ENCODE assay signal across 11 cellular contexts in genomic region chr12:31267966-31268365, GRCh38. TPM values are rescaled to one million over a fixed set of nuclear protein-coding genes. Genes with fewer than 3 reads are reported as not detected.
DNase-seq lines count a peak whose midpoint lies in the region; ATAC-seq and TF ChIP-seq lines count a peak whose summit lies in the region.
"Had no signal": no experiment of that assay in that cellular context is flagged by ENCODE, and none has a peak within 500 bp of the region (broad histone marks: within the 10 kb centered on the region; RNA-seq: fewer than 3 reads in every experiment).

No MANE protein-coding gene starts in this region.

- no peak overlapping the region for H3K4me3 ChIP-seq in MG63
- H3K4me3 ChIP-seq in CD8-positive, alpha-beta T cell (ENCODE audit: low read depth, low read length), result no peak overlapping the region
- H3K4me3 ChIP-seq: GM23338 had no signal

- no peak for ATAC-seq in CD8-positive, alpha-beta T cell
- no peak for ATAC-seq in GM18909 (IDR thresholded peaks at IDR 0.05; ENCODE audit: poor library complexity, unreplicated experiment)
- ATAC-seq: GM23338 had no signal

- CTCF ChIA-PET in CD8-positive, alpha-beta T cell (lab: Charles Lee), result no interaction called here

- H3K36me3 Mint-ChIP-seq in CD8-positive, alpha-beta T cell, result peaks cover 2% of the 10 kb centered on the region

- H3K4me3 Mint-ChIP-seq in CD8-positive, alpha-beta T cell, result no peak overlapping the region
- H3K4me3 Mint-ChIP-seq: GM23338 had no signal

- H3K9me3 Mint-ChIP-seq in CD8-positive, alpha-beta T cell, result no peaks in the 10 kb centered on the region
- H3K9me3 Mint-ChIP-seq: GM23338 had no signal

- no peak for TF ChIP-seq CTCF in CD8-positive, alpha-beta T cell (IDR thresholded peaks at IDR 0.05)

- DNase-seq in EH (ENCODE audit: low read depth) (peak; percentile 5), MG63 (peak; percentile 9), fibroblast of peridontal ligament (ENCODE audit: extremely low read depth) (peak; percentile 4), renal cortical epithelial cell (ENCODE audit: low read depth) (peak; percentile 22), AG08395 (ENCODE audit: low spot score) (no peak)
- DNase-seq in CD8-positive, alpha-beta T cell, result no peak
- DNase-seq: DMS53, H7, IMR-90 had no signal

- no peak overlapping the region for H3K27ac ChIP-seq in CD8-positive, alpha-beta T cell (ENCODE audit: low read depth, low read length)

- no peaks in the 10 kb centered on the region for H3K9me3 ChIP-seq in MG63
- no peaks in the 10 kb centered on the region for H3K9me3 ChIP-seq in CD8-positive, alpha-beta T cell (ENCODE audit: low read length)

- intact Hi-C loops in CD8-positive, alpha-beta T cell (cut with DNase I, micrococcal nuclease), result loop anchor here in 1 of 2 experiments (5.0 kb wide), 1 partner anchor 166 kb away; no protein-coding TSS in a partner anchor

- H3K36me3 ChIP-seq in MG63, result no peaks in the 10 kb centered on the region; the same call in 1 of the 2 replicates
- H3K36me3 ChIP-seq in CD8-positive, alpha-beta T cell (ENCODE audit: insufficient read depth, low read length), result no peaks in the 10 kb centered on the region

- H3K27me3 ChIP-seq in MG63, result no peaks in the 10 kb centered on the region
- H3K27me3 ChIP-seq in CD8-positive, alpha-beta T cell (ENCODE audit: insufficient read depth, low read length), result no peaks in the 10 kb centered on the region

- H3K4me1 ChIP-seq in CD8-positive, alpha-beta T cell (ENCODE audit: insufficient read depth, low read length), result no peaks in the 10 kb centered on the region

- H3K4me1 Mint-ChIP-seq in CD8-positive, alpha-beta T cell (ENCODE audit: low read depth), result peaks cover 3% of the 10 kb centered on the region

- H3K27me3 Mint-ChIP-seq in CD8-positive, alpha-beta T cell (ENCODE audit: low read depth), result no peaks in the 10 kb centered on the region

- POLR2A ChIA-PET in CD8-positive, alpha-beta T cell (lab: Charles Lee), result no interaction called here

- H3K27ac Mint-ChIP-seq in CD8-positive, alpha-beta T cell, result no peak overlapping the region
- H3K27ac Mint-ChIP-seq: GM23338 had no signal

RNA-seq across cellular contexts. Expression of gene SINHCAF, which starts 58.0 kb away (rescaled TPM):
- 67.6 and 136 TPM in 2 replicates for total RNA-seq in MG63 (2014; rRNA removed; shearing (Covaris generic); ENCODE audit: low replicate concordance)
- total RNA-seq in renal cortical epithelial cell, result 257 and 413 TPM in 2 replicates
- total RNA-seq in CD8-positive, alpha-beta T cell, result 100 to 1,000 TPM in 1 of 2 experiments, 10 to 100 TPM in 1; 93.7 to 108 TPM

Comparison
In these comparisons a context has a peak if more than half of its experiments do, and no peak if none do; other contexts are left out.
1. DNase-seq: peak in EH (single experiment), MG63 (single experiment), fibroblast of peridontal ligament (single experiment) and renal cortical epithelial cell (single experiment); none in CD8-positive, alpha-beta T cell (0 of 7) and AG08395 (single experiment).